ENCODE assay signal across 18 cellular contexts in genomic region chr15:64599716-64600115, GRCh38.
DNase-seq lines count a peak whose midpoint lies in the region; ATAC-seq, FAIRE-seq and TF ChIP-seq lines count a peak whose summit lies in the region.
"Had no signal": no experiment of that assay in that cellular context is flagged by ENCODE, and none has a peak within 500 bp of the region (broad histone marks: within the 10 kb centered on the region; RNA-seq: fewer than 3 reads in every experiment).

No MANE protein-coding gene starts in this region.

- no peaks in the 10 kb centered on the region for H3K27me3 ChIP-seq in left ventricle myocardium inferior (ENCODE audit: low read depth)
- H3K27me3 ChIP-seq: colonic mucosa had no signal

- no peak overlapping the region for H3K27ac ChIP-seq in left ventricle myocardium inferior (replicated peaks)
- H3K27ac ChIP-seq: colonic mucosa had no signal

- H3K36me3 ChIP-seq in left ventricle myocardium inferior, result no peaks in the 10 kb centered on the region
- H3K36me3 ChIP-seq: colonic mucosa had no signal

- intact Hi-C loops in activated CD4-positive, alpha-beta T cell treated with anti-CD3 and anti-CD28 coated beads for 36 hours (cut with DNase I, micrococcal nuclease), result no loop called here
- intact Hi-C loops in activated CD4-positive, alpha-beta T cell treated with anti-CD3 and anti-CD28 coated beads, Interleukin-2, amount 10 ng/mL, durations not matched to agents 24 days and 14 days (cut with micrococcal nuclease), result loop anchor here (5.0 kb wide), 1 partner anchor 32 kb away; no protein-coding TSS in a partner anchor
- intact Hi-C loops in left ventricle myocardium inferior (cut with micrococcal nuclease), result no loop called here

- no peak for ATAC-seq in activated CD4-positive, alpha-beta T cell treated with anti-CD3 and anti-CD28 coated beads for 36 hours
- ATAC-seq: K562 had no signal

- FAIRE-seq in HTR-8/SVneo (lab: Jason Lieb, UNC), result no peak
- FAIRE-seq: K562, RCC 7860 had no signal

- H3K27me3 Mint-ChIP-seq in activated CD4-positive, alpha-beta T cell treated with anti-CD3 and anti-CD28 coated beads for 36 hours, result no peaks in the 10 kb centered on the region
- no peaks in the 10 kb centered on the region for H3K27me3 Mint-ChIP-seq in activated CD4-positive, alpha-beta T cell treated with anti-CD3 and anti-CD28 coated beads, Interleukin-2, amount 10 ng/mL, durations not matched to agents 24 days and 14 days
- H3K27me3 Mint-ChIP-seq in IgD-negative memory B cell (no peaks in the 10 kb centered on the region), nephron (ENCODE audit: low read depth) (no peaks in the 10 kb centered on the region)
- H3K27me3 Mint-ChIP-seq: type B pancreatic cell had no signal

- TF ChIP-seq CTCF in astrocyte of the spinal cord (IDR thresholded peaks at IDR 0.05; ENCODE audit: low read depth, low read length) (no peak), nephron (IDR thresholded peaks at IDR 0.05; ENCODE audit: unreplicated experiment in 3 of 3) (no peak), left ventricle myocardium inferior (IDR thresholded peaks at IDR 0.05; ENCODE audit: borderline replicate concordance) (no peak)

- H3K4me1 ChIP-seq in left ventricle myocardium inferior, result peaks cover 37% of the 10 kb centered on the region

- CTCF ChIA-PET in activated CD4-positive, alpha-beta T cell treated with anti-CD3 and anti-CD28 coated beads for 36 hours (lab: Charles Lee), result interaction anchor here (0.6 kb wide), 1 partner anchor 173 kb away, joined by 3 read pairs; no protein-coding TSS in a partner anchor

- in situ Hi-C loops in astrocyte of the spinal cord (cut with HindIII; ENCODE audit: low sequenced_read_pairs), result no loop called here

- POLR2A ChIA-PET in activated CD4-positive, alpha-beta T cell treated with anti-CD3 and anti-CD28 coated beads for 36 hours (lab: Charles Lee), result interaction anchor here (0.7 kb wide), 1 partner anchor 9 kb away, joined by 3 read pairs; no protein-coding TSS in a partner anchor

- H3K4me3 ChIP-seq in astrocyte of the spinal cord (ENCODE audit: low read depth, low read length) (no peak overlapping the region), left ventricle myocardium inferior (no peak overlapping the region)
- H3K4me3 ChIP-seq: colonic mucosa, K562 had no signal

- H3K36me3 Mint-ChIP-seq in activated CD4-positive, alpha-beta T cell treated with anti-CD3 and anti-CD28 coated beads for 36 hours (ENCODE audit: low read depth), result no peaks in the 10 kb centered on the region
- H3K36me3 Mint-ChIP-seq in activated CD4-positive, alpha-beta T cell treated with anti-CD3 and anti-CD28 coated beads, Interleukin-2, amount 10 ng/mL, durations not matched to agents 24 days and 14 days (ENCODE audit: low read depth), result peaks cover 9% of the 10 kb centered on the region
- no peaks in the 10 kb centered on the region for H3K36me3 Mint-ChIP-seq in IgD-negative memory B cell
- H3K36me3 Mint-ChIP-seq in nephron (ENCODE audit: low read depth), result no peaks in the 10 kb centered on the region

- peak overlapping the region; percentile 28 for H3K27ac Mint-ChIP-seq in activated CD4-positive, alpha-beta T cell treated with anti-CD3 and anti-CD28 coated beads for 36 hours
- no peak overlapping the region for H3K27ac Mint-ChIP-seq in activated CD4-positive, alpha-beta T cell treated with anti-CD3 and anti-CD28 coated beads, Interleukin-2, amount 10 ng/mL, durations not matched to agents 24 days and 14 days
- H3K27ac Mint-ChIP-seq in IgD-negative memory B cell, result peak overlapping the region in 2 of 3 donors; percentile 1 to 51
- H3K27ac Mint-ChIP-seq in nephron, result peak overlapping the region in 2 of 3 experiments; percentile 15 to 16
- H3K27ac Mint-ChIP-seq: type B pancreatic cell had no signal

- no peak overlapping the region for H3K4me3 Mint-ChIP-seq in activated CD4-positive, alpha-beta T cell treated with anti-CD3 and anti-CD28 coated beads for 36 hours
- H3K4me3 Mint-ChIP-seq in activated CD4-positive, alpha-beta T cell treated with anti-CD3 and anti-CD28 coated beads, Interleukin-2, amount 10 ng/mL, durations not matched to agents 24 days and 14 days, result no peak overlapping the region
- H3K4me3 Mint-ChIP-seq in IgD-negative memory B cell, result no peak overlapping the region
- H3K4me3 Mint-ChIP-seq in nephron, result no peak overlapping the region
- H3K4me3 Mint-ChIP-seq: type B pancreatic cell had no signal

- H3K9me3 ChIP-seq in left ventricle myocardium inferior (replicated peaks), result no peaks in the 10 kb centered on the region
- H3K9me3 ChIP-seq: colonic mucosa had no signal

- DNase-seq in activated CD4-positive, alpha-beta T cell treated with anti-CD3 and anti-CD28 coated beads for 36 hours, result no peak
- no peak for DNase-seq in activated CD4-positive, alpha-beta T cell treated with anti-CD3 and anti-CD28 coated beads, Interleukin-2, amount 10 ng/mL, durations not matched to agents 24 days and 14 days
- DNase-seq in astrocyte of the spinal cord (ENCODE audit: low read depth, low spot score) (peak; percentile 46), left ventricle myocardium inferior (no peak), HTR-8/SVneo (ENCODE audit: insufficient read length, low spot score) (no peak), NCI-H82 (lab: John Stamatoyannopoulos, UW) (no peak)
- DNase-seq: activated naive CD4-positive, alpha-beta T cell treated with anti-CD3 and anti-CD28 coated beads, Interleukin-2, amount 50 U/mL, for 16 hours; colonic mucosa; DMS 273 treated with DMSO at 0.1 percent for 48 hours; mesendoderm; NCI-H1694; NCI-H524 treated with DMSO at 0.1 percent for 48 hours; T1000 had no signal

- H3K4me1 Mint-ChIP-seq in activated CD4-positive, alpha-beta T cell treated with anti-CD3 and anti-CD28 coated beads for 36 hours, result peaks cover 68% of the 10 kb centered on the region
- H3K4me1 Mint-ChIP-seq in activated CD4-positive, alpha-beta T cell treated with anti-CD3 and anti-CD28 coated beads, Interleukin-2, amount 10 ng/mL, durations not matched to agents 24 days and 14 days, result peaks cover 53% of the 10 kb centered on the region
- H3K4me1 Mint-ChIP-seq in IgD-negative memory B cell (peaks cover 35 to 45% (median 41%) of the 10 kb centered on the region in 3 donors), nephron (peaks cover 52% of the 10 kb centered on the region)

- H3K9me3 Mint-ChIP-seq in activated CD4-positive, alpha-beta T cell treated with anti-CD3 and anti-CD28 coated beads for 36 hours (ENCODE audit: low read depth), result no peaks in the 10 kb centered on the region
- no peaks in the 10 kb centered on the region for H3K9me3 Mint-ChIP-seq in activated CD4-positive, alpha-beta T cell treated with anti-CD3 and anti-CD28 coated beads, Interleukin-2, amount 10 ng/mL, durations not matched to agents 24 days and 14 days
- peaks cover 0 to 2% (median 0%) of the 10 kb centered on the region in 3 donors for H3K9me3 Mint-ChIP-seq in IgD-negative memory B cell
- no peaks in the 10 kb centered on the region for H3K9me3 Mint-ChIP-seq in nephron
- H3K9me3 Mint-ChIP-seq: type B pancreatic cell had no signal
